In the genomic region with DNA sequence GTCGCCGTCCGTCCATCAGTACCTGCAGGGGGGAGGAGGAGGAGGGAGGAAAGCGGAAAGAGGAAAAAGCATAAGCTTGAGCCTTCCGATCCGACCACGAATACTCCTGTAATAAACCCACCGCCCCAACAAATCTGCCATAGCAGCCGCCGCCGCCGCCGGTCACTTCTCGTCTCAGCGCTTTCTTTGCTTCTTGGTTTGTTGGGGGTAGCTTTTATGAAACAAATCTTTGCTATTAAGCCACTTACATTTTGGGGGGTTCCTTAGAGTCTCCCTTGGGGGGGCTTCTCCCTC, we compare ENCODE assay signal across 8 cellular contexts. TPM values are rescaled to one million over a fixed set of nuclear protein-coding genes. Genes with fewer than 3 reads are reported as not detected.
DNase-seq lines count a peak whose midpoint lies in the region; ATAC-seq, FAIRE-seq and TF ChIP-seq lines count a peak whose summit lies in the region.

No MANE protein-coding gene starts in this region.

- TF ChIP-seq POLR2A in GM12891 (IDR thresholded peaks at IDR 0.05; ENCODE audit: low read depth, low read length): no peak

- no peaks in the 10 kb centered on the region for H3K9me3 Mint-ChIP-seq in nephron progenitor cell

- peak overlapping the region; percentile 94 for H3K4me3 Mint-ChIP-seq in nephron progenitor cell

- no peaks in the 10 kb centered on the region for H3K4me1 ChIP-seq in ES-I3 (ENCODE audit: insufficient read depth, low read length)

- H3K27ac Mint-ChIP-seq in nephron progenitor cell: no peak overlapping the region

- peaks cover 92% of the 10 kb centered on the region for H3K27me3 Mint-ChIP-seq in nephron progenitor cell (ENCODE audit: low read depth, poor library complexity)

- no peak for TF ChIP-seq CTCF in nephron progenitor cell (IDR thresholded peaks at IDR 0.05)

- no peak for FAIRE-seq in GM12891 (lab: Jason Lieb, UNC)

- no peaks in the 10 kb centered on the region for H3K36me3 ChIP-seq in ES-I3 (ENCODE audit: insufficient read depth, low read length)

- H3K27ac ChIP-seq in caudate nucleus (ENCODE audit: low read depth, low read length): peak overlapping the region; percentile 91

- DNase-seq in caudate nucleus (lab: John Stamatoyannopoulos, UW): no peak
- DNase-seq in nephron progenitor cell: no peak
- DNase-seq in NCI-H1417 (lab: John Stamatoyannopoulos, UW): no peak
- no peak for DNase-seq in HUDEP-2 (lab: John Stamatoyannopoulos, UW; ENCODE audit: unreplicated experiment in 76 of 76)
- no peak for DNase-seq in NCI-H510A treated with DMSO at 0.1 percent for 48 hours (lab: John Stamatoyannopoulos, UW)
- DNase-seq in GM12891 (ENCODE audit: insufficient read length, low spot score): no peak

- no peaks in the 10 kb centered on the region for H3K36me3 Mint-ChIP-seq in nephron progenitor cell (ENCODE audit: low read depth)

- no peaks in the 10 kb centered on the region for H3K9me3 ChIP-seq in ES-I3 (ENCODE audit: control insufficient read depth, insufficient read depth, low read length)

- H3K4me1 Mint-ChIP-seq in nephron progenitor cell: peaks cover 42% of the 10 kb centered on the region

- peak overlapping the region; percentile 67 for H3K9ac ChIP-seq in ES-I3 (ENCODE audit: low read depth, low read length)

- peak; percentile 12 for ATAC-seq in HG02970 (IDR thresholded peaks at IDR 0.05; ENCODE audit: low FRiP score, unreplicated experiment)

TF ChIP-seq in GM12891, 5 proteins besides CTCF, POLR2A, EP300 and RAD21:
- TF ChIP-seq PAX5 (IDR thresholded peaks at IDR 0.05; ENCODE audit: insufficient read depth, low read length, severe bottlenecking) (no peak), POLR2AphosphoS5 (IDR thresholded peaks at IDR 0.05; ENCODE audit: low read depth, low read length) (no peak), SPI1 (IDR thresholded peaks at IDR 0.05; ENCODE audit: low read depth, low read length) (no peak), POU2F2 (IDR thresholded peaks at IDR 0.05; ENCODE audit: low read depth, low read length) (no peak), TAF1 (IDR thresholded peaks at IDR 0.05; ENCODE audit: low read depth, low read length) (no peak)
TF ChIP-seq in GM12891: peak in this region for 0.

RNA-seq across cellular contexts. Expression of a gene that starts 0.3 kb away (rescaled TPM):
- not detected for polyA plus RNA-seq in GM12891 (2012; ENCODE audit: low read depth, missing spikeins)
